In genomic region chr18:56639094-56639361, GRCh38 we compare ENCODE assay signal across 8 cellular contexts. TPM values are rescaled to one million over a fixed set of nuclear protein-coding genes. Genes with fewer than 3 reads are reported as not detected.
DNase-seq lines count a peak whose midpoint lies in the region; ATAC-seq and TF ChIP-seq lines count a peak whose summit lies in the region.

No MANE protein-coding gene starts in this region.

- TF ChIP-seq CTCF in AG09309 (IDR thresholded peaks at IDR 0.05; ENCODE audit: control insufficient read depth, insufficient read depth, low read depth, low read length, missing control alignments) (no peak), GM23338 (conservative IDR thresholded peaks at IDR 0.05; ENCODE audit: low read depth in 2 of 2) (no peak), foreskin keratinocyte (conservative IDR thresholded peaks at IDR 0.05) (no peak), spleen (IDR thresholded peaks at IDR 0.05 in 8 of 11, conservative IDR thresholded peaks at IDR 0.05 in 3 of 11) (no peak)

- H3K9me3 ChIP-seq in SJSA1 (replicated peaks), result peaks cover 2% of the 10 kb centered on the region; the same call in 1 of the 2 replicates
- H3K9me3 ChIP-seq in spleen, result no peaks in the 10 kb centered on the region

- H3K36me3 ChIP-seq in GM23338 (ENCODE audit: insufficient read depth) (no peaks in the 10 kb centered on the region), SJSA1 (peaks cover 34% of the 10 kb centered on the region), spleen (peaks cover 0 to 13% (median 0%) of the 10 kb centered on the region in 6 donors)

- no peaks in the 10 kb centered on the region; the same call in 2 of the 3 replicates for H3K9me3 Mint-ChIP-seq in GM23338

- peak overlapping the region; percentile 83 for H3K4me2 ChIP-seq in GM23338

- ATAC-seq in GM23338 (no peak), foreskin keratinocyte (no peak), GM21360 (IDR thresholded peaks at IDR 0.05; ENCODE audit: unreplicated experiment) (no peak), GM18858 (IDR thresholded peaks at IDR 0.05; ENCODE audit: unreplicated experiment) (no peak)

- H2AFZ ChIP-seq in GM23338, result peak overlapping the region; percentile 64; the same call in 1 of the 2 replicates

- peak overlapping the region; percentile 100 for H3K4me3 Mint-ChIP-seq in GM23338

- H3K79me2 ChIP-seq in GM23338 (replicated peaks; ENCODE audit: insufficient read depth), result peaks cover 43% of the 10 kb centered on the region

- peaks cover 7% of the 10 kb centered on the region for H3K27me3 Mint-ChIP-seq in GM23338 (ENCODE audit: insufficient read depth, low read depth, poor library complexity)

- peak overlapping the region; percentile 100 for H3K27ac Mint-ChIP-seq in GM23338

- H4K20me1 ChIP-seq in GM23338 (replicated peaks; ENCODE audit: insufficient read depth), result peaks cover 24% of the 10 kb centered on the region

- TF ChIP-seq POLR2A in spleen (IDR thresholded peaks at IDR 0.05), result no peak

- DNase-seq in AG09309 (ENCODE audit: low read depth) (no peak), GM23338 (ENCODE audit: low spot score) (peak; percentile 17), SJSA1 (ENCODE audit: low read depth in 1 of 2, low spot score in 2 of 2) (no peak), foreskin keratinocyte (no peak), spleen (no peak)
- DNase-seq in stimulated activated CD4-positive, alpha-beta T cell treated with anti-CD3 and anti-CD28 coated beads, Interleukin-4, amount 100 ng/mL, for 4 hours, result no peak

- H3K9me2 ChIP-seq in GM23338 (ENCODE audit: insufficient read depth), result no peaks in the 10 kb centered on the region

- H3K27me3 ChIP-seq in GM23338 (ENCODE audit: insufficient read depth) (no peaks in the 10 kb centered on the region), SJSA1 (replicated peaks) (no peaks in the 10 kb centered on the region), foreskin keratinocyte (no peaks in the 10 kb centered on the region), spleen (replicated peaks in 1 of 7) (no peaks in the 10 kb centered on the region)

- WGBS in spleen, 5 donors, result 24 to 52% (median 30%) methylated on average over 7 of the region's 7 CpGs

- intact Hi-C loops in spleen (cut with DNase I; ENCODE audit: low total_unique reads), result no loop called here

- H3K4me1 Mint-ChIP-seq in GM23338, result peaks cover 13% of the 10 kb centered on the region

- H3K36me3 Mint-ChIP-seq in GM23338 (ENCODE audit: low read depth), result peaks cover 12% of the 10 kb centered on the region

- peak overlapping the region; percentile 77; the same call in 1 of the 2 replicates for H3K27ac ChIP-seq in GM23338 (ENCODE audit: low read depth)
- H3K27ac ChIP-seq in SJSA1, result peak overlapping the region; percentile 90
- H3K27ac ChIP-seq in foreskin keratinocyte, result peak overlapping the region; percentile 60
- peak overlapping the region; percentile 89 to 96 (median 95) for H3K27ac ChIP-seq in spleen

- H3K4me1 ChIP-seq in GM23338 (ENCODE audit: insufficient read depth) (peaks cover 14% of the 10 kb centered on the region; the same call in 1 of the 2 replicates), SJSA1 (replicated peaks) (peaks cover 29% of the 10 kb centered on the region), foreskin keratinocyte (peaks cover 18% of the 10 kb centered on the region), spleen (peaks cover 0 to 47% (median 39%) of the 10 kb centered on the region in 6 donors)

- H3K4me3 ChIP-seq in AG09309 (ENCODE audit: control insufficient read depth, low read depth, low read length) (peak overlapping the region; percentile 94), GM23338 (peak overlapping the region; percentile 98), SJSA1 (peak overlapping the region; percentile 79), spleen (peak overlapping the region; percentile 28 to 88 (median 68))

- no peaks in the 10 kb centered on the region for H3F3A ChIP-seq in GM23338 (replicated peaks; ENCODE audit: low read depth)

TF ChIP-seq in GM23338, 12 proteins besides CTCF, POLR2A, EP300 and RAD21:
- TF ChIP-seq REST (IDR thresholded peaks at IDR 0.05; ENCODE audit: unreplicated experiment), result no peak
- TF ChIP-seq ZNF114 (CRISPR knock-in tag; IDR thresholded peaks at IDR 0.05), result no peak
- no peak for TF ChIP-seq EZH2phosphoT487 (IDR thresholded peaks at IDR 0.05; ENCODE audit: unreplicated experiment)
- no peak for TF ChIP-seq EZH2 (IDR thresholded peaks at IDR 0.05; ENCODE audit: low read depth, unreplicated experiment)
- TF ChIP-seq ZNF331 (CRISPR knock-in tag; IDR thresholded peaks at IDR 0.05; ENCODE audit: low read depth), result no peak
TF ChIP-seq in GM23338: peak in this region for 0.

RNA-seq across cellular contexts. Expression of gene TXNL1, which starts 0.6 kb away (rescaled TPM):
- 73.6 and 84.0 TPM in 2 replicates for total RNA-seq in GM23338 (2014; rRNA removed; shearing (Covaris generic))
- 125 and 135 TPM in 2 replicates for polyA plus RNA-seq in GM23338 (2016; fragmentation: Nextera tagmentation; extraction: Ambion mirVana)
- 74.9 and 78.6 TPM in 2 replicates for total RNA-seq in SJSA1 (2014; rRNA removed; shearing (Covaris generic))
- 58.5 and 58.8 TPM in 2 replicates for total RNA-seq in foreskin keratinocyte
- polyA plus RNA-seq in foreskin keratinocyte, result 66.3 and 69.6 TPM in 2 replicates
- total RNA-seq in spleen, result 10 to 100 TPM; 35.5 to 53.8 (median 47.1) TPM
- 10 to 100 TPM; 50.2 to 61.0 (median 53.5) TPM for polyA plus RNA-seq in spleen

RNA-seq across cellular contexts. Expression of gene WDR7, which starts 12.1 kb away (rescaled TPM):
- 12.0 and 14.8 TPM in 2 replicates for total RNA-seq in GM23338 (2014; rRNA removed; shearing (Covaris generic))
- polyA plus RNA-seq in GM23338 (2016; fragmentation: Nextera tagmentation; extraction: Ambion mirVana) (3.5 and 7.0 TPM in 2 replicates), foreskin keratinocyte (2.6 and 2.8 TPM in 2 replicates), spleen (1 to 10 TPM; 2.8 to 6.2 (median 3.4) TPM)
- total RNA-seq in SJSA1 (2014; rRNA removed; shearing (Covaris generic)), result 4.7 and 11.0 TPM in 2 replicates
- total RNA-seq in foreskin keratinocyte (10.2 and 10.5 TPM in 2 replicates), spleen (10 to 100 TPM; 33.4 to 55.9 (median 50.5) TPM)
